8 cellular contexts compared by ENCODE assay signal in genomic region chr1:17010601-17011438, GRCh38. TPM values are rescaled to one million over a fixed set of nuclear protein-coding genes. Genes with fewer than 3 reads are reported as not detected.
DNase-seq lines count a peak whose midpoint lies in the region; ATAC-seq and TF ChIP-seq lines count a peak whose summit lies in the region.

No MANE protein-coding gene starts in this region.

- TF ChIP-seq CTCF in GM06990 (IDR thresholded peaks at IDR 0.05; ENCODE audit: insufficient read depth, low read length, poor library complexity, severe bottlenecking) (peak; percentile 2), WI38 (IDR thresholded peaks at IDR 0.05; ENCODE audit: low read depth, low read length) (no peak), esophagus squamous epithelium (IDR thresholded peaks at IDR 0.05) (no peak), GM10248 (IDR thresholded peaks at IDR 0.05; ENCODE audit: control extremely low read depth, extremely low read depth, low read depth, missing control alignments) (no peak)

- H3K9me3 Mint-ChIP-seq in naive thymus-derived CD8-positive, alpha-beta T cell: no peaks in the 10 kb centered on the region

- no peak for ATAC-seq in naive thymus-derived CD8-positive, alpha-beta T cell
- ATAC-seq in HG03354 (IDR thresholded peaks at IDR 0.05; ENCODE audit: poor library complexity, severe bottlenecking, unreplicated experiment): no peak

- CTCF ChIA-PET in GM10248 (lab: Yijun Ruan, JAX): interaction anchor here (1.3 to 2.3 kb wide), 4 partner anchors 9 to 59 kb away, joined by 3 to 10 read pairs (median 4); no protein-coding TSS in a partner anchor

- peaks cover 0 to 9% (median 0%) of the 10 kb centered on the region in 3 donors for H3K36me3 Mint-ChIP-seq in naive thymus-derived CD8-positive, alpha-beta T cell

- H3K27me3 ChIP-seq in GM06990 (replicated peaks; ENCODE audit: control insufficient read depth, insufficient read depth, low read length) (no peaks in the 10 kb centered on the region), esophagus squamous epithelium (peaks cover 0 to 10% (median 0%) of the 10 kb centered on the region in 4 donors)

- H3K4me1 Mint-ChIP-seq in naive thymus-derived CD8-positive, alpha-beta T cell: peaks cover 2 to 27% (median 23%) of the 10 kb centered on the region in 4 donors

- H3K4me3 ChIP-seq in GM06990 (replicated peaks; ENCODE audit: low read depth, low read length) (peak overlapping the region; percentile 81), WI38 (ENCODE audit: low read depth, low read length) (peak overlapping the region; percentile 73), esophagus squamous epithelium (peak overlapping the region; percentile 59 to 98 (median 80))

- 3 to 7% methylated on average over 10 to 15 of the region's 27 CpGs for WGBS in esophagus squamous epithelium, 2 donors

- H3K27ac Mint-ChIP-seq in naive thymus-derived CD8-positive, alpha-beta T cell: peak overlapping the region in 9 of 10 donors; percentile 54 to 82 (median 77)

- H3K4me1 ChIP-seq in esophagus squamous epithelium: peaks cover 23 to 39% (median 27%) of the 10 kb centered on the region in 3 donors

- peak overlapping the region; percentile 77 to 88 (median 82) for H3K27ac ChIP-seq in esophagus squamous epithelium

- H3K27me3 Mint-ChIP-seq in naive thymus-derived CD8-positive, alpha-beta T cell: no peaks in the 10 kb centered on the region

- intact Hi-C loops in esophagus squamous epithelium (cut with DNase I): no loop called here

- H3K36me3 ChIP-seq in GM06990 (ENCODE audit: control insufficient read depth, insufficient read depth, low read length) (no peaks in the 10 kb centered on the region), esophagus squamous epithelium (peaks cover 0 to 7% (median 0%) of the 10 kb centered on the region in 3 donors)

- DNase-seq in GM06990 (ENCODE audit: extremely low read depth, insufficient read length) (no peak), HT1080 (ENCODE audit: low read depth) (peak; percentile 64), esophagus squamous epithelium (lab: John Stamatoyannopoulos, UW) (no peak), midbrain (lab: John Stamatoyannopoulos, UW) (no peak), GM10248 (ENCODE audit: extremely low spot score) (no peak)
- peak in 3 of 10 donors; percentile 4 to 26 (median 4) for DNase-seq in naive thymus-derived CD8-positive, alpha-beta T cell

- H3K4me3 Mint-ChIP-seq in naive thymus-derived CD8-positive, alpha-beta T cell: peak overlapping the region; percentile 78 to 91 (median 83)

- TF ChIP-seq POLR2A in esophagus squamous epithelium (IDR thresholded peaks at IDR 0.05): no peak

- POLR2A ChIA-PET in naive thymus-derived CD8-positive, alpha-beta T cell (lab: Charles Lee): interaction anchor here (0.8 kb wide), 1 partner anchor 107 kb away, joined by 3 read pairs; no protein-coding TSS in a partner anchor
- POLR2A ChIA-PET in GM10248 (lab: Yijun Ruan, JAX): no interaction called here

- H3K9me3 ChIP-seq in esophagus squamous epithelium: no peaks in the 10 kb centered on the region

RNA-seq across cellular contexts. Expression of gene ATP13A2, which starts 0.9 kb away (rescaled TPM):
- 34.8 and 46.9 TPM in 2 replicates for total RNA-seq in HT1080 (2014; rRNA removed; shearing (Covaris generic))
- 46.6 and 48.5 TPM in 2 replicates for polyA plus RNA-seq in HT1080 (2015; cell fraction: cytosol; rRNA removed)
- 34.2 and 46.5 TPM in 2 replicates for polyA plus RNA-seq in HT1080 (2015; cell fraction: nucleus; rRNA removed)
- 10 to 100 TPM; 23.8 to 66.5 (median 41.8) TPM for total RNA-seq in esophagus squamous epithelium
- total RNA-seq in naive thymus-derived CD8-positive, alpha-beta T cell: 10 to 100 TPM; 44.3 to 44.4 TPM
- polyA plus RNA-seq in naive thymus-derived CD8-positive, alpha-beta T cell: 10 to 100 TPM; 21.6 to 43.7 (median 31.9) TPM

RNA-seq across cellular contexts. Expression of gene MFAP2, which starts 30.4 kb away (rescaled TPM):
- total RNA-seq in HT1080 (2014; rRNA removed; shearing (Covaris generic)): not detected in 2 replicates
- polyA plus RNA-seq in HT1080 (2015; cell fraction: cytosol; rRNA removed): 0.09 and 1.2 TPM in 2 replicates
- polyA plus RNA-seq in HT1080 (2015; cell fraction: nucleus; rRNA removed): 0.66 and 1.3 TPM in 2 replicates
- 10 to 100 TPM in 1 of 4 donors, 1 to 10 TPM in 1, under 1 TPM in 1, not detected in 1; 0.70 to 10.5 (median 4.2) TPM for total RNA-seq in esophagus squamous epithelium
- not detected for total RNA-seq in naive thymus-derived CD8-positive, alpha-beta T cell
- under 1 TPM in 1 of 3 donors, not detected in 2; 0.41 TPM for polyA plus RNA-seq in naive thymus-derived CD8-positive, alpha-beta T cell

RNA-seq across cellular contexts. Expression of gene SDHB, which starts 43.0 kb away (rescaled TPM):
- 292 and 299 TPM in 2 replicates for total RNA-seq in HT1080 (2014; rRNA removed; shearing (Covaris generic))
- polyA plus RNA-seq in HT1080 (2015; cell fraction: cytosol; rRNA removed): 188 and 193 TPM in 2 replicates
- polyA plus RNA-seq in HT1080 (2015; cell fraction: nucleus; rRNA removed): 108 and 113 TPM in 2 replicates
- 100 to 1,000 TPM in 3 of 4 donors, 10 to 100 TPM in 1; 78.4 to 137 (median 119) TPM for total RNA-seq in esophagus squamous epithelium
- total RNA-seq in naive thymus-derived CD8-positive, alpha-beta T cell: 10 to 100 TPM; 56.1 to 60.6 TPM
- polyA plus RNA-seq in naive thymus-derived CD8-positive, alpha-beta T cell: 100 to 1,000 TPM; 128 to 149 (median 129) TPM
